Comparison of ENCODE assay signal across 8 cellular contexts in the genomic region with DNA sequence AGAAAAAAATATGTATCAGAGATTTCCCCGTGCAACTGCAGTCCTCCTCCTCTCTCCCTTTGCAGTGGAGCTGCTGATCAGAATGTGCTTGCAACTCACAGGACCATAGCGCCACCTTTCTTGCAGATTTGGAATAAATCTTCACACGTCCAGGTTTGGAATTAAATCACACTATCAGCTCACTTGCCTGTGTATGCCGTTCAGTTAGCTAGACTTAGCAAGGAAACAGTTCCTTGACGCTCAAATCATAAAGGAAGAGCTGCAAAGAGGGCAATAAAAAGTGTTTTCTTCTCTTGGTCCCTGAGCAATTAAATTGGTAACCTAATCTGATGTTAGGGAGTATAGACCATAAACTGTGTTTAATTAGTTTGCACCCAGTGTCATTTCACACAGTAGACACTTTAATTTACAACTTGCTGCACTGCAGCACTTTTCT.
DNase-seq lines count a peak whose midpoint lies in the region; ATAC-seq, FAIRE-seq and TF ChIP-seq lines count a peak whose summit lies in the region.

No MANE protein-coding gene starts in this region.

- no peaks in the 10 kb centered on the region for H3K27me3 Mint-ChIP-seq in astrocyte (ENCODE audit: low read depth, unreplicated experiment)
- H3K27me3 Mint-ChIP-seq in CD4-positive, alpha-beta T cell = no peaks in the 10 kb centered on the region

- POLR2A ChIA-PET in CD4-positive, alpha-beta T cell (lab: Charles Lee) = no interaction called here

- H4K20me1 ChIP-seq in astrocyte (ENCODE audit: insufficient read depth, low read length) (no peaks in the 10 kb centered on the region), hepatocyte (ENCODE audit: insufficient read depth, poor library complexity, severe bottlenecking) (no peaks in the 10 kb centered on the region)

- no peaks in the 10 kb centered on the region for H3K9me3 Mint-ChIP-seq in astrocyte (ENCODE audit: unreplicated experiment)
- no peaks in the 10 kb centered on the region for H3K9me3 Mint-ChIP-seq in CD4-positive, alpha-beta T cell

- H3K9ac ChIP-seq in astrocyte (ENCODE audit: low read length) = no peak overlapping the region

- H3K9me2 ChIP-seq in hepatocyte (replicated peaks; ENCODE audit: insufficient read depth) = no peaks in the 10 kb centered on the region

- CTCF ChIA-PET in CD4-positive, alpha-beta T cell (lab: Charles Lee) = interaction anchor here (0.6 to 0.8 kb wide), 2 partner anchors 797 to 1805 kb away, joined by 3 read pairs; no protein-coding TSS in a partner anchor

- H3K4me2 ChIP-seq in astrocyte (ENCODE audit: low read length) (peak overlapping the region; percentile 56), hepatocyte (peak overlapping the region; percentile 72)

- no peak for TF ChIP-seq POLR2A in GM12892 (IDR thresholded peaks at IDR 0.05; ENCODE audit: low read depth, low read length)

- H3K36me3 ChIP-seq in astrocyte (ENCODE audit: insufficient read depth, low read length) (no peaks in the 10 kb centered on the region), hepatocyte (replicated peaks; ENCODE audit: insufficient read depth, low read depth) (no peaks in the 10 kb centered on the region)

- DNase-seq in AG09309 (ENCODE audit: low read depth) (peak; percentile 37), GM12892 (ENCODE audit: insufficient read length) (no peak), HPDE6-E6E7 (ENCODE audit: extremely low spot score) (peak; percentile 55), NCI-H524 treated with DMSO at 0.1 percent for 48 hours (lab: John Stamatoyannopoulos, UW) (peak; percentile 44), astrocyte (ENCODE audit: low read depth) (peak; percentile 62), hepatocyte (ENCODE audit: low spot score) (peak; percentile 86), retinal pigment epithelial cell (ENCODE audit: low read depth) (peak; percentile 43)
- no peak for DNase-seq in CD4-positive, alpha-beta T cell

- H3K4me3 Mint-ChIP-seq in astrocyte (ENCODE audit: unreplicated experiment) = no peak overlapping the region
- H3K4me3 Mint-ChIP-seq in CD4-positive, alpha-beta T cell = no peak overlapping the region

- H3K36me3 Mint-ChIP-seq in astrocyte (ENCODE audit: low read depth, unreplicated experiment) = peaks cover 2% of the 10 kb centered on the region
- H3K36me3 Mint-ChIP-seq in CD4-positive, alpha-beta T cell (ENCODE audit: low read depth) = no peaks in the 10 kb centered on the region

- no peak overlapping the region for H3K27ac Mint-ChIP-seq in astrocyte (ENCODE audit: unreplicated experiment)
- H3K27ac Mint-ChIP-seq in CD4-positive, alpha-beta T cell = no peak overlapping the region

- H3K27ac ChIP-seq in astrocyte (ENCODE audit: low read depth, low read length) = no peak overlapping the region
- H3K27ac ChIP-seq in hepatocyte = no peak overlapping the region
- no peak overlapping the region for H3K27ac ChIP-seq in CD4-positive, alpha-beta T cell (ENCODE audit: low read depth, low read length)

- FAIRE-seq in GM12892 (lab: Jason Lieb, UNC) (peak; percentile 93), astrocyte (lab: Jason Lieb, UNC) (peak; percentile 54)

- intact Hi-C loops in CD4-positive, alpha-beta T cell (cut with DNase I, micrococcal nuclease) = no loop called here

- H2AFZ ChIP-seq in astrocyte (ENCODE audit: low read depth, low read length) = peak overlapping the region; percentile 15
- peak overlapping the region; percentile 69 for H2AFZ ChIP-seq in hepatocyte

- 7% methylated on average over 5 of the region's 5 CpGs for WGBS in hepatocyte (ENCODE audit: low lambda C conversion rate, missing lambda C conversion rate)

- no peaks in the 10 kb centered on the region for H3K4me1 ChIP-seq in astrocyte (ENCODE audit: insufficient read depth, low read length)
- H3K4me1 ChIP-seq in hepatocyte (ENCODE audit: insufficient read depth) = peaks cover 4% of the 10 kb centered on the region

- H3K27me3 ChIP-seq in astrocyte (ENCODE audit: insufficient read depth, low read length) (no peaks in the 10 kb centered on the region), hepatocyte (no peaks in the 10 kb centered on the region)
- no peaks in the 10 kb centered on the region for H3K27me3 ChIP-seq in CD4-positive, alpha-beta T cell (ENCODE audit: control insufficient read depth, insufficient read depth, low read length)

- peaks cover 2% of the 10 kb centered on the region for H3K4me1 Mint-ChIP-seq in astrocyte (ENCODE audit: low read depth, unreplicated experiment)
- no peaks in the 10 kb centered on the region for H3K4me1 Mint-ChIP-seq in CD4-positive, alpha-beta T cell (ENCODE audit: low read depth)

- H3K9me3 ChIP-seq in astrocyte (ENCODE audit: insufficient read depth, low read depth, low read length) (no peaks in the 10 kb centered on the region), hepatocyte (ENCODE audit: low read depth) (no peaks in the 10 kb centered on the region)
- no peaks in the 10 kb centered on the region for H3K9me3 ChIP-seq in CD4-positive, alpha-beta T cell (ENCODE audit: control insufficient read depth, low read length)

- no peak overlapping the region for H3K4me3 ChIP-seq in AG09309 (ENCODE audit: control insufficient read depth, low read depth, low read length)
- H3K4me3 ChIP-seq in astrocyte (ENCODE audit: insufficient read depth, low read depth, low read length) = peak overlapping the region; percentile 18
- no peak overlapping the region for H3K4me3 ChIP-seq in hepatocyte
- no peak overlapping the region for H3K4me3 ChIP-seq in retinal pigment epithelial cell (ENCODE audit: low read length)

- ATAC-seq in CD4-positive, alpha-beta T cell (ENCODE audit: poor library complexity) = no peak

- TF ChIP-seq CTCF in AG09309 (IDR thresholded peaks at IDR 0.05; ENCODE audit: control insufficient read depth, insufficient read depth, low read depth, low read length, missing control alignments) (peak; percentile 70), astrocyte (IDR thresholded peaks at IDR 0.05; ENCODE audit: insufficient read depth, low read depth, low read length) (peak; percentile 90), hepatocyte (IDR thresholded peaks at IDR 0.05; ENCODE audit: poor library complexity) (peak; percentile 80), retinal pigment epithelial cell (conservative IDR thresholded peaks at IDR 0.05; ENCODE audit: low read depth, low read length) (peak; percentile 83)
- TF ChIP-seq CTCF in CD4-positive, alpha-beta T cell (IDR thresholded peaks at IDR 0.05) = no peak

- no peaks in the 10 kb centered on the region for H3K79me2 ChIP-seq in astrocyte (ENCODE audit: insufficient read depth, low read length)
- H3K79me2 ChIP-seq in hepatocyte = no peaks in the 10 kb centered on the region

Comparison
In these comparisons a context has a peak if more than half of its experiments do, and no peak if none do; other contexts are left out.
1. DNase-seq: peak in AG09309 (single experiment), HPDE6-E6E7 (single experiment), NCI-H524 treated with DMSO at 0.1 percent for 48 hours (single experiment), astrocyte (single experiment), hepatocyte (single experiment) and retinal pigment epithelial cell (single experiment); none in GM12892 (single experiment) and CD4-positive, alpha-beta T cell (0 of 10).